18 cellular contexts compared by ENCODE assay signal in the genomic region with DNA sequence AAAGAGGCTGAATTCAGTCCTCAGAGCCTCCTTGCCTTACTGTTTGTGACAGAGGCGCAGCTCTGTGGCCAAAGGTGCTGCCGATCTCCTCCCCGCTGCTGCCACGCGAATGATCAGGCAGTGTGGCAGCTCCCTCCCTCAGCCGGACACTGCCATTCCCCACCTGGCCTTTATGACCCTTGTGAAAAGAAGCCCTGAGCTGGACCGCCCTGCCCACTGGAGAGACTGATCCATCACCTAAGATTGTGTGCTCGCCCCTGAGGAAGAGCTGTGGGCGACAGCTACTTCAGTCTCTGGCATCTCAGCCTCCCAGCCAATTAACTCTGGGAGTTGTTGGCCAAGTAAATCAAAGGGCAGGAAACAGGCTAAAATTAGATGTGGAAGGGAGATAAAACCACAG.
A peak's percentile ranks its signal among the peaks of the same experiment; 100 is the strongest.
DNase-seq lines count a peak whose midpoint lies in the region; ATAC-seq, FAIRE-seq and TF ChIP-seq lines count a peak whose summit lies in the region.
"Had no signal": no experiment of that assay in that cellular context is flagged by ENCODE, and none has a peak within 500 bp of the region (broad histone marks: within the 10 kb centered on the region; RNA-seq: fewer than 3 reads in every experiment).

No MANE protein-coding gene starts in this region.

- 87% methylated on average over 9 of the region's 9 CpGs; no CpG with 5 or more reads in 1 of the 2 experiments for WGBS in H1 (ENCODE audit: extremely low coverage in 1 of 2, insufficient coverage in 1 of 2, insufficient read length in 1 of 2, insufficient replicate concordance in 2 of 2, low coverage in 1 of 2, low lambda C conversion rate in 2 of 2, missing lambda C conversion rate in 1 of 2), 2 experiments

- H3K9me3 ChIP-seq in H1 (ENCODE audit: insufficient read depth in 2 of 2, low read depth in 1 of 2, low read length in 1 of 2): no peaks in the 10 kb centered on the region
- H3K9me3 ChIP-seq in neuron (ENCODE audit: low read length): no peaks in the 10 kb centered on the region
- H3K9me3 ChIP-seq: testis had no signal

- H4K91ac ChIP-seq in H1 (replicated peaks; ENCODE audit: insufficient read length, low read length): no peak overlapping the region

- H2BK5ac ChIP-seq in H1 (ENCODE audit: low read depth, low read length): peak overlapping the region; percentile 29; the same call in 1 of the 2 replicates

- CTCF ChIA-PET in H1 (lab: Charles Lee; ENCODE audit: partially characterized antibody): interaction anchor here (1.0 to 2.6 kb wide), 5 partner anchors 13 to 1110 kb away, joined by 3 to 9 read pairs (median 3); no protein-coding TSS in a partner anchor

- peak overlapping the region; percentile 47 for H2BK120ac ChIP-seq in H1 (replicated peaks; ENCODE audit: low read depth, low read length)

- H3K23ac ChIP-seq in H1 (ENCODE audit: insufficient read length): no peak overlapping the region

- H2BK15ac ChIP-seq in H1 (ENCODE audit: low read length): peak overlapping the region; percentile 50; the same call in 1 of the 2 replicates

- H4K20me1 ChIP-seq in H1 (replicated peaks in 1 of 2; ENCODE audit: control insufficient read depth in 1 of 2, insufficient read depth in 2 of 2, low read length in 2 of 2): no peaks in the 10 kb centered on the region

- no peaks in the 10 kb centered on the region for H3K36me3 ChIP-seq in H1 (ENCODE audit: control insufficient read depth in 2 of 4, insufficient read depth in 4 of 4, low read length in 3 of 4)
- H3K36me3 ChIP-seq in neuron (ENCODE audit: insufficient read depth, low read length): no peaks in the 10 kb centered on the region

- H3K79me1 ChIP-seq in H1 (ENCODE audit: low read depth, low read length): no peaks in the 10 kb centered on the region

- FAIRE-seq in H1 (lab: Jason Lieb, UNC): no peak
- FAIRE-seq: G401.6, islet of Langerhans had no signal

- peak overlapping the region; percentile 62; the same call in 1 of the 2 replicates for H4K8ac ChIP-seq in H1 (ENCODE audit: extremely low read depth, insufficient read depth, low read length)

- no peak overlapping the region for H3K14ac ChIP-seq in H1 (ENCODE audit: insufficient read length)

- H3K36me3 Mint-ChIP-seq in activated T-helper 17 cell treated with anti-CD3 and anti-CD28 coated beads, Interleukin-2, amount 50 U/mL, for 72 hours (ENCODE audit: low read depth): no peaks in the 10 kb centered on the region
- H3K36me3 Mint-ChIP-seq: activated naive CD8-positive, alpha-beta T cell treated with anti-CD3 and anti-CD28 coated beads, Interleukin-2, amount 10 ng/mL, durations not matched to agents 7 days and 5 days had no signal

- H3K27ac Mint-ChIP-seq in activated T-helper 17 cell treated with anti-CD3 and anti-CD28 coated beads, Interleukin-2, amount 50 U/mL, for 72 hours: no peak overlapping the region
- H3K27ac Mint-ChIP-seq: activated naive CD8-positive, alpha-beta T cell treated with anti-CD3 and anti-CD28 coated beads, Interleukin-2, amount 10 ng/mL, durations not matched to agents 7 days and 5 days; dendritic cell treated with granulocyte-macrophage colony-stimulating factor and Interleukin-4, amounts not matched to agents 40 ng/mL and 50 ng/mL, for 4 days had no signal

- H3K79me2 ChIP-seq in H1 (ENCODE audit: control insufficient read depth in 1 of 2, insufficient read depth in 2 of 2, low read length in 2 of 2): no peaks in the 10 kb centered on the region
- H3K79me2 ChIP-seq: hepatocyte had no signal

- H3K4me3 ChIP-seq in H1 (ENCODE audit: extremely low read depth in 1 of 4, insufficient read depth in 2 of 4, low read depth in 3 of 4, low read length in 4 of 4): no peak overlapping the region
- no peak overlapping the region for H3K4me3 ChIP-seq in neuron (ENCODE audit: low read length)
- H3K4me3 ChIP-seq: GM23248, hepatocyte, testis had no signal

- H3K9ac ChIP-seq in H1 (replicated peaks in 1 of 4; ENCODE audit: extremely low read depth in 1 of 4, low read depth in 3 of 4, low read length in 3 of 4): no peak overlapping the region
- H3K9ac ChIP-seq: GM23248 had no signal

- POLR2A ChIA-PET in H1 (lab: Charles Lee; ENCODE audit: partially characterized antibody): no interaction called here

- no peaks in the 10 kb centered on the region for H3K27me3 ChIP-seq in H1 (replicated peaks in 1 of 4; ENCODE audit: control insufficient read depth in 3 of 4, extremely low read depth in 1 of 4, insufficient read depth in 3 of 4, low read length in 3 of 4)
- no peaks in the 10 kb centered on the region for H3K27me3 ChIP-seq in neuron (ENCODE audit: insufficient read depth, low read length)
- H3K27me3 ChIP-seq: hepatocyte, testis had no signal

- peaks cover 5% of the 10 kb centered on the region for H3K4me1 Mint-ChIP-seq in activated T-helper 17 cell treated with anti-CD3 and anti-CD28 coated beads, Interleukin-2, amount 50 U/mL, for 72 hours

- ATAC-seq in activated T-helper 17 cell treated with anti-CD3 and anti-CD28 coated beads, Interleukin-2, amount 50 U/mL, for 72 hours (replicated peaks): no peak

- peaks cover 40% of the 10 kb centered on the region for H3K27me3 Mint-ChIP-seq in activated T-helper 17 cell treated with anti-CD3 and anti-CD28 coated beads, Interleukin-2, amount 50 U/mL, for 72 hours

- no peak overlapping the region for H3K4me3 Mint-ChIP-seq in activated T-helper 17 cell treated with anti-CD3 and anti-CD28 coated beads, Interleukin-2, amount 50 U/mL, for 72 hours
- H3K4me3 Mint-ChIP-seq: activated naive CD8-positive, alpha-beta T cell treated with anti-CD3 and anti-CD28 coated beads, Interleukin-2, amount 10 ng/mL, durations not matched to agents 7 days and 5 days; dendritic cell treated with granulocyte-macrophage colony-stimulating factor and Interleukin-4, amounts not matched to agents 40 ng/mL and 50 ng/mL, for 4 days had no signal

- H3K27ac ChIP-seq in H1 (ENCODE audit: low read depth, low read length): no peak overlapping the region
- H3K27ac ChIP-seq: GM23248, hepatocyte, testis had no signal

- H4K5ac ChIP-seq in H1 (ENCODE audit: insufficient read length, low read depth, low read length): no peak overlapping the region

- peak overlapping the region; percentile 82 for H2AFZ ChIP-seq in H1 (ENCODE audit: low read length)
- peak overlapping the region; percentile 68 for H2AFZ ChIP-seq in neuron (ENCODE audit: low read depth, low read length)
- H2AFZ ChIP-seq: GM23248, hepatocyte had no signal

- no peak for TF ChIP-seq POLR2A in H1 (IDR thresholded peaks at IDR 0.05; ENCODE audit: control extremely low read depth in 1 of 2, low read depth in 2 of 2, low read length in 2 of 2)

- H2AK5ac ChIP-seq in H1 (ENCODE audit: low read depth, low read length): no peak overlapping the region

- no peak overlapping the region for H3K56ac ChIP-seq in H1 (replicated peaks; ENCODE audit: insufficient read length, low read depth, low read length)

- 0 out of 2 replicates have a peak overlapping the region, but pooled peaks have one; percentile 27 for H3K18ac ChIP-seq in H1 (ENCODE audit: extremely low read depth, low read length)

- H2BK20ac ChIP-seq in H1 (ENCODE audit: low read length): no peak overlapping the region

- H2BK12ac ChIP-seq in H1 (ENCODE audit: low read depth, low read length): peak overlapping the region; percentile 84; the same call in 1 of the 2 replicates

- no peaks in the 10 kb centered on the region for H3K9me3 Mint-ChIP-seq in activated T-helper 17 cell treated with anti-CD3 and anti-CD28 coated beads, Interleukin-2, amount 50 U/mL, for 72 hours
- H3K9me3 Mint-ChIP-seq: activated naive CD8-positive, alpha-beta T cell treated with anti-CD3 and anti-CD28 coated beads, Interleukin-2, amount 10 ng/mL, durations not matched to agents 7 days and 5 days; dendritic cell treated with granulocyte-macrophage colony-stimulating factor and Interleukin-4, amounts not matched to agents 40 ng/mL and 50 ng/mL, for 4 days had no signal

- no peak for TF ChIP-seq RAD21 in H1 (IDR thresholded peaks at IDR 0.05 in 1 of 2, conservative IDR thresholded peaks at IDR 0.05 in 1 of 2; ENCODE audit: low read depth in 2 of 2, low read length in 2 of 2)

- H3K23me2 ChIP-seq in H1 (ENCODE audit: low read depth, low read length): no peaks in the 10 kb centered on the region

- no peak for TF ChIP-seq EP300 in H1 (IDR thresholded peaks at IDR 0.05; ENCODE audit: borderline replicate concordance in 1 of 2, low read depth in 2 of 2, low read length in 2 of 2)

- H3K4ac ChIP-seq in H1 (replicated peaks; ENCODE audit: insufficient read length, low read depth, low read length): no peak overlapping the region

- H3K4me1 ChIP-seq in H1 (replicated peaks in 1 of 4; ENCODE audit: control insufficient read depth in 3 of 4, insufficient read depth in 4 of 4, low read length in 3 of 4) (peaks cover 0 to 15% (median 9%) of the 10 kb centered on the region in 4 experiments; a peak in 5 of 7 replicates), neuron (ENCODE audit: insufficient read depth, low read length) (peaks cover 26% of the 10 kb centered on the region)
- H3K4me1 ChIP-seq: testis had no signal

- H3K4me2 ChIP-seq in H1 (ENCODE audit: insufficient read depth in 1 of 2, low read depth in 2 of 2, low read length in 2 of 2): no peak overlapping the region
- H3K4me2 ChIP-seq: hepatocyte had no signal

- DNase-seq in Daoy (ENCODE audit: low read depth): peak; percentile 29
- peak; percentile 1 for DNase-seq in NCI-H2227 (lab: John Stamatoyannopoulos, UW; ENCODE audit: unreplicated experiment)
- DNase-seq in H1 (ENCODE audit: low read depth in 1 of 2, low spot score in 2 of 2): no peak
- no peak for DNase-seq in NK-92 (lab: John Stamatoyannopoulos, UW; ENCODE audit: unreplicated experiment)
- no peak for DNase-seq in DMS53 (lab: John Stamatoyannopoulos, UW)
- DNase-seq: activated CD4-positive, alpha-beta T cell treated with anti-CD3 and anti-CD28 coated beads for 1 hour; activated naive CD8-positive, alpha-beta T cell treated with anti-CD3 and anti-CD28 coated beads, Interleukin-2, amount 10 ng/mL, durations not matched to agents 7 days and 5 days; Calu3; GM23248; NCI-H1436 treated with DMSO at 0.1 percent for 48 hours; NCI-H2171 treated with DMSO at 0.1 percent for 48 hours; testis had no signal

- no peak for TF ChIP-seq CTCF in H1 (IDR thresholded peaks at IDR 0.05; ENCODE audit: control extremely low read depth in 1 of 3, insufficient read depth in 1 of 3, low read depth in 1 of 3, low read length in 3 of 3)

TF ChIP-seq in H1, 55 proteins besides CTCF, POLR2A, EP300 and RAD21 (continues in another document):
- no peak for TF ChIP-seq SRF (IDR thresholded peaks at IDR 0.05; ENCODE audit: low read depth, low read length)
- TF ChIP-seq YY1 (IDR thresholded peaks at IDR 0.05; ENCODE audit: low read depth, low read length): no peak
- TF ChIP-seq ZNF274 (IDR thresholded peaks at IDR 0.05; ENCODE audit: borderline replicate concordance, extremely low read depth, low read length): no peak
- no peak for TF ChIP-seq EGR1 (IDR thresholded peaks at IDR 0.05; ENCODE audit: borderline replicate concordance, low read depth, low read length)
- TF ChIP-seq KDM4A (IDR thresholded peaks at IDR 0.05; ENCODE audit: low read depth, low read length, severe bottlenecking): no peak
- TF ChIP-seq SIN3A (conservative IDR thresholded peaks at IDR 0.05 in 1 of 2, IDR thresholded peaks at IDR 0.05 in 1 of 2; ENCODE audit: low read depth in 1 of 2, low read length in 2 of 2): no peak
- no peak for TF ChIP-seq HDAC6 (IDR thresholded peaks at IDR 0.05; ENCODE audit: low read depth, low read length)
- TF ChIP-seq SP1 (IDR thresholded peaks at IDR 0.05; ENCODE audit: low read depth, low read length): no peak

Comparison
In these comparisons a context has a peak if more than half of its experiments do, and no peak if none do; other contexts are left out.
1. DNase-seq: peak in Daoy (single experiment) and NCI-H2227 (single experiment); none in H1 (0 of 2), NK-92 (single experiment) and DMS53 (single experiment).